Comparison of ENCODE assay signal across 1 cellular context in the genomic region with DNA sequence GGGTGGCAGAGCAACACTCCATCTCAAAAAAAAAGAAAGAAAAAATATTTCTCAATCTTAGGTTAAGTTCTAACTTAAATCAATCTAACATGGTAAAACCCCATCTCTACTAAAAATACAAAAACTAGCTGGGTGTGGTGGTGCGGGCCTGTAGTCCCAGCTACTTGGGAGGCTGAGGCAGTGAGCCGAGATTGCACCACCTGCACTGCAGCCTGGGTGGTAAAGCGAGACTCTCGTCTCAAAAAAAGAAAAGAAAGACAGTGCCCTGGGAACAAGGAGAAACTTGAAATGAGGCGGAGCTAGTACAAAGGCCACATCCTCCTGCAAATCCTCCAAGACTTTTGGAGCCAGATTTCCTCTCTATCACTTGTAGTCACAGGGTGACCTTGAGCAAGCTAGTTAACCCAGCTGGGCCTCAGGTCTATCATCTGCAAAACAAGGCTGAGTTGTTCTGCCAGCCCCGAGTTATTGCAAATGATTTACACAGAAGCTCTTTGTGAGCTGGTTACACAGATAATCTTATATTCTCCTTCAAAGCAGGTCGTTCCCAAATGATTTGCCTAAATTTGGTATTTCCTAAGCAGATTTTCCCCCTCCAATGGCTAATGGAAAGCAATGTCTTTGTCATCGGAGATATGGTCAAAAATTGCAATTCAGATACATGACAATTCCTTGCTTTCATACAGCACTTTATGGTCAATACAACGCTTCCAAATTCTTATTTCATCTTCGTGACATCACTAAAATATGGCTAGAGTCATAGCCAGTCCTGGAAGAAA.
TF ChIP-seq lines count a peak whose summit lies in the region.

No MANE protein-coding gene starts in this region.

TF ChIP-seq in HepG2, 621 proteins besides CTCF, POLR2A, EP300 and RAD21 (continued from another document and continues in another):
- TF ChIP-seq ZC3H13 (CRISPR knock-in tag; IDR thresholded peaks at IDR 0.05) (no peak), RARA (CRISPR knock-in tag; IDR thresholded peaks at IDR 0.05) (no peak), ZBTB21 (CRISPR knock-in tag; IDR thresholded peaks at IDR 0.05) (no peak), ZFX (CRISPR knock-in tag; IDR thresholded peaks at IDR 0.05; ENCODE audit: low read depth) (0 out of 2 replicates have a peak, but pooled peaks have one; percentile 31), SP5 (CRISPR knock-in tag; IDR thresholded peaks at IDR 0.05; ENCODE audit: borderline replicate concordance, low read depth) (peak; percentile 49; the same call in 1 of the 2 replicates), MED1 (CRISPR knock-in tag; IDR thresholded peaks at IDR 0.05) (peak; percentile 33; the same call in 1 of the 2 replicates), HMG20B (CRISPR knock-in tag; conservative IDR thresholded peaks at IDR 0.05) (no peak), ZNF256 (CRISPR knock-in tag; conservative IDR thresholded peaks at IDR 0.05) (no peak), TOPORS (CRISPR knock-in tag; IDR thresholded peaks at IDR 0.05) (no peak), ADNP (CRISPR knock-in tag; IDR thresholded peaks at IDR 0.05) (0 out of 2 replicates have a peak, but pooled peaks have one; percentile 57), MIXL1 (CRISPR knock-in tag; IDR thresholded peaks at IDR 0.05) (peak; percentile 44; the same call in 1 of the 2 replicates), ZKSCAN8 (CRISPR knock-in tag; IDR thresholded peaks at IDR 0.05; ENCODE audit: borderline replicate concordance) (no peak), ZNF644 (CRISPR knock-in tag; IDR thresholded peaks at IDR 0.05; ENCODE audit: low read depth) (no peak), AGO2 (optimal IDR thresholded peaks at IDR 0.05; ENCODE audit: low read depth, low read length) (no peak), SALL1 (CRISPR knock-in tag; IDR thresholded peaks at IDR 0.05) (peak; percentile 19; the same call in 1 of the 2 replicates), SNAPC2 (CRISPR knock-in tag; IDR thresholded peaks at IDR 0.05) (no peak), ESRRA (CRISPR knock-in tag; IDR thresholded peaks at IDR 0.05; ENCODE audit: low read depth) (peak; percentile 73; the same call in 1 of the 2 replicates), TBX3 (IDR thresholded peaks at IDR 0.05; ENCODE audit: borderline replicate concordance) (no peak), NFKB2 (CRISPR knock-in tag; IDR thresholded peaks at IDR 0.05; ENCODE audit: borderline replicate concordance) (no peak), SIX4 (CRISPR knock-in tag; IDR thresholded peaks at IDR 0.05) (no peak), ZNF790 (CRISPR knock-in tag; IDR thresholded peaks at IDR 0.05; ENCODE audit: borderline replicate concordance) (no peak), HOXA5 (CRISPR knock-in tag; IDR thresholded peaks at IDR 0.05) (no peak), RFXAP (CRISPR knock-in tag; IDR thresholded peaks at IDR 0.05; ENCODE audit: borderline replicate concordance) (no peak), ZNF367 (CRISPR knock-in tag; IDR thresholded peaks at IDR 0.05; ENCODE audit: borderline replicate concordance) (no peak), ZNF333 (CRISPR knock-in tag; IDR thresholded peaks at IDR 0.05; ENCODE audit: borderline replicate concordance) (no peak), U2AF2 (IDR thresholded peaks at IDR 0.05; ENCODE audit: low read depth, low read length) (no peak), ZNF160 (CRISPR knock-in tag; IDR thresholded peaks at IDR 0.05) (no peak), ZMYM4 (CRISPR knock-in tag; IDR thresholded peaks at IDR 0.05) (no peak), ZNF432 (CRISPR knock-in tag; IDR thresholded peaks at IDR 0.05; ENCODE audit: borderline replicate concordance) (no peak), MIER3 (CRISPR knock-in tag; IDR thresholded peaks at IDR 0.05; ENCODE audit: borderline replicate concordance) (no peak), ZNF564 (CRISPR knock-in tag; IDR thresholded peaks at IDR 0.05) (no peak), KLF15 (CRISPR knock-in tag; IDR thresholded peaks at IDR 0.05; ENCODE audit: borderline replicate concordance) (no peak), HNF4G (IDR thresholded peaks at IDR 0.05; ENCODE audit: borderline replicate concordance, low read depth, low read length) (0 out of 2 replicates have a peak, but pooled peaks have one; percentile 26), HNF4G (CRISPR knock-in tag; IDR thresholded peaks at IDR 0.05; ENCODE audit: borderline replicate concordance, low read depth) (no peak), RXRA (CRISPR knock-in tag; IDR thresholded peaks at IDR 0.05) (no peak), NONO (IDR thresholded peaks at IDR 0.05) (no peak), NONO (CRISPR knock-in tag; conservative IDR thresholded peaks at IDR 0.05) (no peak), MEF2D (CRISPR knock-in tag; IDR thresholded peaks at IDR 0.05) (no peak), ZNF552 (CRISPR knock-in tag; IDR thresholded peaks at IDR 0.05; ENCODE audit: borderline replicate concordance) (no peak)
- TF ChIP-seq, protein P1, sequence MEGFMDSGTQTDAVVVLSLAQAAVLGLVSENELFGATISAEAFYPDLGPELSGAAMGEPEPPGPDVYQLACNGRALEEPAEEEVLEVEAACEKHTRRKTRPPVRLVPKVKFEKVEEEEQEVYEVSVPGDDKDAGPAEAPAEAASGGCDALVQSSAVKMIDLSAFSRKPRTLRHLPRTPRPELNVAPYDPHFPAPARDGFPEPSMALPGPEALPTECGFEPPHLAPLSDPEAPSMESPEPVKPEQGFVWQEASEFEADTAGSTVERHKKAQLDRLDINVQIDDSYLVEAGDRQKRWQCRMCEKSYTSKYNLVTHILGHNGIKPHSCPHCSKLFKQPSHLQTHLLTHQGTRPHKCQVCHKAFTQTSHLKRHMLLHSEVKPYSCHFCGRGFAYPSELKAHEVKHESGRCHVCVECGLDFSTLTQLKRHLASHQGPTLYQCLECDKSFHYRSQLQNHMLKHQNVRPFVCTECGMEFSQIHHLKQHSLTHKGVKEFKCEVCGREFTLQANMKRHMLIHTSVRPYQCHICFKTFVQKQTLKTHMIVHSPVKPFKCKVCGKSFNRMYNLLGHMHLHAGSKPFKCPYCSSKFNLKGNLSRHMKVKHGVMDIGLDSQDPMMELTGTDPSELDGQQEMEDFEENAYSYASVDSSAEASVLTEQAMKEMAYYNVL (CRISPR knock-in tag; IDR thresholded peaks at IDR 0.05; ENCODE audit: borderline replicate concordance): no peak
- TF ChIP-seq, protein P2, sequence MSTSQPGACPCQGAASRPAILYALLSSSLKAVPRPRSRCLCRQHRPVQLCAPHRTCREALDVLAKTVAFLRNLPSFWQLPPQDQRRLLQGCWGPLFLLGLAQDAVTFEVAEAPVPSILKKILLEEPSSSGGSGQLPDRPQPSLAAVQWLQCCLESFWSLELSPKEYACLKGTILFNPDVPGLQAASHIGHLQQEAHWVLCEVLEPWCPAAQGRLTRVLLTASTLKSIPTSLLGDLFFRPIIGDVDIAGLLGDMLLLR (CRISPR knock-in tag; IDR thresholded peaks at IDR 0.05): no peak
- TF ChIP-seq, protein P3, sequence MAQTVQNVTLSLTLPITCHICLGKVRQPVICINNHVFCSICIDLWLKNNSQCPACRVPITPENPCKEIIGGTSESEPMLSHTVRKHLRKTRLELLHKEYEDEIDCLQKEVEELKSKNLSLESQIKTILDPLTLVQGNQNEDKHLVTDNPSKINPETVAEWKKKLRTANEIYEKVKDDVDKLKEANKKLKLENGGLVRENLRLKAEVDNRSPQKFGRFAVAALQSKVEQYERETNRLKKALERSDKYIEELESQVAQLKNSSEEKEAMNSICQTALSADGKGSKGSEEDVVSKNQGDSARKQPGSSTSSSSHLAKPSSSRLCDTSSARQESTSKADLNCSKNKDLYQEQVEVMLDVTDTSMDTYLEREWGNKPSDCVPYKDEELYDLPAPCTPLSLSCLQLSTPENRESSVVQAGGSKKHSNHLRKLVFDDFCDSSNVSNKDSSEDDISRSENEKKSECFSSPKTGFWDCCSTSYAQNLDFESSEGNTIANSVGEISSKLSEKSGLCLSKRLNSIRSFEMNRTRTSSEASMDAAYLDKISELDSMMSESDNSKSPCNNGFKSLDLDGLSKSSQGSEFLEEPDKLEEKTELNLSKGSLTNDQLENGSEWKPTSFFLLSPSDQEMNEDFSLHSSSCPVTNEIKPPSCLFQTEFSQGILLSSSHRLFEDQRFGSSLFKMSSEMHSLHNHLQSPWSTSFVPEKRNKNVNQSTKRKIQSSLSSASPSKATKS (CRISPR knock-in tag; IDR thresholded peaks at IDR 0.05): no peak
- TF ChIP-seq, protein P4, sequence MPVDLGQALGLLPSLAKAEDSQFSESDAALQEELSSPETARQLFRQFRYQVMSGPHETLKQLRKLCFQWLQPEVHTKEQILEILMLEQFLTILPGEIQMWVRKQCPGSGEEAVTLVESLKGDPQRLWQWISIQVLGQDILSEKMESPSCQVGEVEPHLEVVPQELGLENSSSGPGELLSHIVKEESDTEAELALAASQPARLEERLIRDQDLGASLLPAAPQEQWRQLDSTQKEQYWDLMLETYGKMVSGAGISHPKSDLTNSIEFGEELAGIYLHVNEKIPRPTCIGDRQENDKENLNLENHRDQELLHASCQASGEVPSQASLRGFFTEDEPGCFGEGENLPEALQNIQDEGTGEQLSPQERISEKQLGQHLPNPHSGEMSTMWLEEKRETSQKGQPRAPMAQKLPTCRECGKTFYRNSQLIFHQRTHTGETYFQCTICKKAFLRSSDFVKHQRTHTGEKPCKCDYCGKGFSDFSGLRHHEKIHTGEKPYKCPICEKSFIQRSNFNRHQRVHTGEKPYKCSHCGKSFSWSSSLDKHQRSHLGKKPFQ (CRISPR knock-in tag; IDR thresholded peaks at IDR 0.05; ENCODE audit: insufficient replicate concordance): no peak
- TF ChIP-seq, protein P5, sequence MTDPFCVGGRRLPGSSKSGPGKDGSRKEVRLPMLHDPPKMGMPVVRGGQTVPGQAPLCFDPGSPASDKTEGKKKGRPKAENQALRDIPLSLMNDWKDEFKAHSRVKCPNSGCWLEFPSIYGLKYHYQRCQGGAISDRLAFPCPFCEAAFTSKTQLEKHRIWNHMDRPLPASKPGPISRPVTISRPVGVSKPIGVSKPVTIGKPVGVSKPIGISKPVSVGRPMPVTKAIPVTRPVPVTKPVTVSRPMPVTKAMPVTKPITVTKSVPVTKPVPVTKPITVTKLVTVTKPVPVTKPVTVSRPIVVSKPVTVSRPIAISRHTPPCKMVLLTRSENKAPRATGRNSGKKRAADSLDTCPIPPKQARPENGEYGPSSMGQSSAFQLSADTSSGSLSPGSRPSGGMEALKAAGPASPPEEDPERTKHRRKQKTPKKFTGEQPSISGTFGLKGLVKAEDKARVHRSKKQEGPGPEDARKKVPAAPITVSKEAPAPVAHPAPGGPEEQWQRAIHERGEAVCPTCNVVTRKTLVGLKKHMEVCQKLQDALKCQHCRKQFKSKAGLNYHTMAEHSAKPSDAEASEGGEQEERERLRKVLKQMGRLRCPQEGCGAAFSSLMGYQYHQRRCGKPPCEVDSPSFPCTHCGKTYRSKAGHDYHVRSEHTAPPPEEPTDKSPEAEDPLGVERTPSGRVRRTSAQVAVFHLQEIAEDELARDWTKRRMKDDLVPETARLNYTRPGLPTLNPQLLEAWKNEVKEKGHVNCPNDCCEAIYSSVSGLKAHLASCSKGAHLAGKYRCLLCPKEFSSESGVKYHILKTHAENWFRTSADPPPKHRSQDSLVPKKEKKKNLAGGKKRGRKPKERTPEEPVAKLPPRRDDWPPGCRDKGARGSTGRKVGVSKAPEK (CRISPR knock-in tag; IDR thresholded peaks at IDR 0.05; ENCODE audit: borderline replicate concordance): no peak
- TF ChIP-seq, protein P6, sequence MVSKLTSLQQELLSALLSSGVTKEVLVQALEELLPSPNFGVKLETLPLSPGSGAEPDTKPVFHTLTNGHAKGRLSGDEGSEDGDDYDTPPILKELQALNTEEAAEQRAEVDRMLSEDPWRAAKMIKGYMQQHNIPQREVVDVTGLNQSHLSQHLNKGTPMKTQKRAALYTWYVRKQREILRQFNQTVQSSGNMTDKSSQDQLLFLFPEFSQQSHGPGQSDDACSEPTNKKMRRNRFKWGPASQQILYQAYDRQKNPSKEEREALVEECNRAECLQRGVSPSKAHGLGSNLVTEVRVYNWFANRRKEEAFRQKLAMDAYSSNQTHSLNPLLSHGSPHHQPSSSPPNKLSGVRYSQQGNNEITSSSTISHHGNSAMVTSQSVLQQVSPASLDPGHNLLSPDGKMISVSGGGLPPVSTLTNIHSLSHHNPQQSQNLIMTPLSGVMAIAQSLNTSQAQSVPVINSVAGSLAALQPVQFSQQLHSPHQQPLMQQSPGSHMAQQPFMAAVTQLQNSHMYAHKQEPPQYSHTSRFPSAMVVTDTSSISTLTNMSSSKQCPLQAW (CRISPR knock-in tag; IDR thresholded peaks at IDR 0.05): no peak
- TF ChIP-seq, protein P7, sequence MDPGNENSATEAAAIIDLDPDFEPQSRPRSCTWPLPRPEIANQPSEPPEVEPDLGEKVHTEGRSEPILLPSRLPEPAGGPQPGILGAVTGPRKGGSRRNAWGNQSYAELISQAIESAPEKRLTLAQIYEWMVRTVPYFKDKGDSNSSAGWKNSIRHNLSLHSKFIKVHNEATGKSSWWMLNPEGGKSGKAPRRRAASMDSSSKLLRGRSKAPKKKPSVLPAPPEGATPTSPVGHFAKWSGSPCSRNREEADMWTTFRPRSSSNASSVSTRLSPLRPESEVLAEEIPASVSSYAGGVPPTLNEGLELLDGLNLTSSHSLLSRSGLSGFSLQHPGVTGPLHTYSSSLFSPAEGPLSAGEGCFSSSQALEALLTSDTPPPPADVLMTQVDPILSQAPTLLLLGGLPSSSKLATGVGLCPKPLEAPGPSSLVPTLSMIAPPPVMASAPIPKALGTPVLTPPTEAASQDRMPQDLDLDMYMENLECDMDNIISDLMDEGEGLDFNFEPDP (CRISPR knock-in tag; conservative IDR thresholded peaks at IDR 0.05): no peak
- TF ChIP-seq, protein P8, sequence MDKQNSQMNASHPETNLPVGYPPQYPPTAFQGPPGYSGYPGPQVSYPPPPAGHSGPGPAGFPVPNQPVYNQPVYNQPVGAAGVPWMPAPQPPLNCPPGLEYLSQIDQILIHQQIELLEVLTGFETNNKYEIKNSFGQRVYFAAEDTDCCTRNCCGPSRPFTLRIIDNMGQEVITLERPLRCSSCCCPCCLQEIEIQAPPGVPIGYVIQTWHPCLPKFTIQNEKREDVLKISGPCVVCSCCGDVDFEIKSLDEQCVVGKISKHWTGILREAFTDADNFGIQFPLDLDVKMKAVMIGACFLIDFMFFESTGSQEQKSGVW (CRISPR knock-in tag; IDR thresholded peaks at IDR 0.05; ENCODE audit: borderline replicate concordance): no peak
- TF ChIP-seq, protein P9, sequence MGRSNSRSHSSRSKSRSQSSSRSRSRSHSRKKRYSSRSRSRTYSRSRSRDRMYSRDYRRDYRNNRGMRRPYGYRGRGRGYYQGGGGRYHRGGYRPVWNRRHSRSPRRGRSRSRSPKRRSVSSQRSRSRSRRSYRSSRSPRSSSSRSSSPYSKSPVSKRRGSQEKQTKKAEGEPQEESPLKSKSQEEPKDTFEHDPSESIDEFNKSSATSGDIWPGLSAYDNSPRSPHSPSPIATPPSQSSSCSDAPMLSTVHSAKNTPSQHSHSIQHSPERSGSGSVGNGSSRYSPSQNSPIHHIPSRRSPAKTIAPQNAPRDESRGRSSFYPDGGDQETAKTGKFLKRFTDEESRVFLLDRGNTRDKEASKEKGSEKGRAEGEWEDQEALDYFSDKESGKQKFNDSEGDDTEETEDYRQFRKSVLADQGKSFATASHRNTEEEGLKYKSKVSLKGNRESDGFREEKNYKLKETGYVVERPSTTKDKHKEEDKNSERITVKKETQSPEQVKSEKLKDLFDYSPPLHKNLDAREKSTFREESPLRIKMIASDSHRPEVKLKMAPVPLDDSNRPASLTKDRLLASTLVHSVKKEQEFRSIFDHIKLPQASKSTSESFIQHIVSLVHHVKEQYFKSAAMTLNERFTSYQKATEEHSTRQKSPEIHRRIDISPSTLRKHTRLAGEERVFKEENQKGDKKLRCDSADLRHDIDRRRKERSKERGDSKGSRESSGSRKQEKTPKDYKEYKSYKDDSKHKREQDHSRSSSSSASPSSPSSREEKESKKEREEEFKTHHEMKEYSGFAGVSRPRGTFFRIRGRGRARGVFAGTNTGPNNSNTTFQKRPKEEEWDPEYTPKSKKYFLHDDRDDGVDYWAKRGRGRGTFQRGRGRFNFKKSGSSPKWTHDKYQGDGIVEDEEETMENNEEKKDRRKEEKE (IDR thresholded peaks at IDR 0.05): no peak
